9 cellular contexts compared by ENCODE assay signal in genomic region chr5:67350600-67351315, GRCh38.
DNase-seq lines count a peak whose midpoint lies in the region; ATAC-seq lines count a peak whose summit lies in the region.
"Had no signal": no experiment of that assay in that cellular context is flagged by ENCODE, and none has a peak within 500 bp of the region (broad histone marks: within the 10 kb centered on the region; RNA-seq: fewer than 3 reads in every experiment).

No MANE protein-coding gene starts in this region.

- no peaks in the 10 kb centered on the region for H3K36me3 Mint-ChIP-seq in activated T-cell treated with anti-CD3 and anti-CD28 coated beads, Interleukin-2, amount 50 U/mL, for 72 hours (ENCODE audit: insufficient read depth in 2 of 2)
- H3K36me3 Mint-ChIP-seq in natural killer cell treated with Interleukin-12 subunit alpha and Interleukin-12 subunit beta and Interleukin-15 and Interleukin-18, amount 100 ng/mL, for 72 hours, result peaks cover 4% of the 10 kb centered on the region

- no peak overlapping the region for H3K27ac Mint-ChIP-seq in activated T-cell treated with anti-CD3 and anti-CD28 coated beads, Interleukin-2, amount 50 U/mL, for 72 hours
- peak overlapping the region; percentile 34 to 49 for H3K27ac Mint-ChIP-seq in natural killer cell treated with Interleukin-12 subunit alpha and Interleukin-12 subunit beta and Interleukin-15 and Interleukin-18, amount 100 ng/mL, for 72 hours

- ATAC-seq in activated T-cell treated with anti-CD3 and anti-CD28 coated beads, Interleukin-2, amount 50 U/mL, for 72 hours (replicated peaks in 1 of 2), result no peak
- ATAC-seq in natural killer cell treated with Interleukin-12 subunit alpha and Interleukin-12 subunit beta and Interleukin-15 and Interleukin-18, amount 100 ng/mL, for 72 hours, result peak in 1 of 2 donors; percentile 56
- ATAC-seq in HG02610 (IDR thresholded peaks at IDR 0.05; ENCODE audit: unreplicated experiment), result no peak

- H3K4me1 Mint-ChIP-seq in activated T-cell treated with anti-CD3 and anti-CD28 coated beads, Interleukin-2, amount 50 U/mL, for 72 hours (ENCODE audit: low read depth), result peaks cover 8% of the 10 kb centered on the region
- H3K4me1 Mint-ChIP-seq in natural killer cell treated with Interleukin-12 subunit alpha and Interleukin-12 subunit beta and Interleukin-15 and Interleukin-18, amount 100 ng/mL, for 72 hours (ENCODE audit: low read depth in 2 of 2), result peaks cover 19 to 25% of the 10 kb centered on the region in 2 donors

- peak overlapping the region; percentile 49 to 68 for H3K4me3 Mint-ChIP-seq in activated T-cell treated with anti-CD3 and anti-CD28 coated beads, Interleukin-2, amount 50 U/mL, for 72 hours
- peak overlapping the region; percentile 74 for H3K4me3 Mint-ChIP-seq in natural killer cell treated with Interleukin-12 subunit alpha and Interleukin-12 subunit beta and Interleukin-15 and Interleukin-18, amount 100 ng/mL, for 72 hours

- H3K9me3 Mint-ChIP-seq in activated T-cell treated with anti-CD3 and anti-CD28 coated beads, Interleukin-2, amount 50 U/mL, for 72 hours, result peaks cover 0 to 1% of the 10 kb centered on the region in 2 donors
- no peaks in the 10 kb centered on the region for H3K9me3 Mint-ChIP-seq in natural killer cell treated with Interleukin-12 subunit alpha and Interleukin-12 subunit beta and Interleukin-15 and Interleukin-18, amount 100 ng/mL, for 72 hours

- no peaks in the 10 kb centered on the region for H3K27me3 Mint-ChIP-seq in activated T-cell treated with anti-CD3 and anti-CD28 coated beads, Interleukin-2, amount 50 U/mL, for 72 hours (ENCODE audit: low read depth)
- peaks cover 0 to 8% of the 10 kb centered on the region in 2 donors for H3K27me3 Mint-ChIP-seq in natural killer cell treated with Interleukin-12 subunit alpha and Interleukin-12 subunit beta and Interleukin-15 and Interleukin-18, amount 100 ng/mL, for 72 hours

- DNase-seq in NCI-H187 (lab: John Stamatoyannopoulos, UW) (peak; percentile 5 to 63), NCI-H187 treated with DMSO at 0.1 percent for 48 hours (lab: John Stamatoyannopoulos, UW) (no peak), NCI-H1694 (lab: John Stamatoyannopoulos, UW) (peak; percentile 29), NCI-H82 (lab: John Stamatoyannopoulos, UW) (no peak), hepatic stellate cell (ENCODE audit: low spot score) (no peak)
- no peak for DNase-seq in activated T-cell treated with anti-CD3 and anti-CD28 coated beads, Interleukin-2, amount 50 U/mL, for 72 hours
- no peak for DNase-seq in natural killer cell treated with Interleukin-12 subunit alpha and Interleukin-12 subunit beta and Interleukin-15 and Interleukin-18, amount 100 ng/mL, for 72 hours (ENCODE audit: low spot score)
- DNase-seq: midbrain had no signal

Comparison
In these comparisons a context has a peak if more than half of its experiments do, and no peak if none do; other contexts are left out.
1. DNase-seq: peak in NCI-H187 (2 of 2) and NCI-H1694 (single experiment); none in NCI-H187 treated with DMSO at 0.1 percent for 48 hours (single experiment), activated T-cell treated with anti-CD3 and anti-CD28 coated beads, Interleukin-2, amount 50 U/mL, for 72 hours (0 of 2), natural killer cell treated with Interleukin-12 subunit alpha and Interleukin-12 subunit beta and Interleukin-15 and Interleukin-18, amount 100 ng/mL, for 72 hours (single experiment), NCI-H82 (single experiment) and hepatic stellate cell (single experiment).